ENCODE assay signal across 25 cellular contexts in the genomic region with DNA sequence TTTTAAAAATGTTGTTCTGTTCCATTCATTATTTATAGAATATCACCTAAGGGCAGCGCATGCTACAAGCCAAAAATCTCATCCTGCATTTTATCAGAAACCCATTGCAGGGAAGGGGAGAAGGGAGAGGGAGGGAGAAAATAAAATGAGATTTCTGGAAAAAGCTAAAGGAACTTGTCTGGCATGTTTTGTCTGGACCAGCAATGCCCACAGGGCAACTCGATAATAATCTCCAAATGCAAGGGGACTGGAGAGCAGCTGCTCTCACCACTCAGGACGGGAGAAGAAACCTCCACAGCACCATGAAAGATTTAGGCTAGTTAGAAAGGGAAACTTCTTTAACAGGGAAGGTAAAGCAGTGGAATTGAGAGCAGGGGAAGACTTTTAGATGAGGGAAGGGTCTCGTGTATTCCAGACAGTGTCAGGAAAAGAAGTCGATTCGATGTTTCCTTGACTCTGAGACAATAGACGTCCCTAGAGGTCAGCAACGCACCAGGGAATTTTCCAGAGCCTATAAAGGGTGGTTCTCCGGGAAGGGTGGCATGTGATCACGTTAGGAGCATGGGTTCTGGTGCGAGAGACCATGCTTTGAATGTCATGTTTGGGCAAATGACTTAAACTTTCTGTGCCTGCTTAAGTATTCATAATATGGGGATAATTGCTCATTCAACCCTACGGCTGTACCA.
DNase-seq lines count a peak whose midpoint lies in the region; ATAC-seq and TF ChIP-seq lines count a peak whose summit lies in the region.
"Had no signal": no experiment of that assay in that cellular context is flagged by ENCODE, and none has a peak within 500 bp of the region (broad histone marks: within the 10 kb centered on the region; RNA-seq: fewer than 3 reads in every experiment).

No MANE protein-coding gene starts in this region.

- peaks cover 19% of the 10 kb centered on the region for H3K79me1 ChIP-seq in trophoblast cell (ENCODE audit: low read length)

- ATAC-seq in Panc1, result no peak
- ATAC-seq in HG03139 (IDR thresholded peaks at IDR 0.05; ENCODE audit: unreplicated experiment), result no peak
- no peak for ATAC-seq in naive thymus-derived CD8-positive, alpha-beta T cell
- ATAC-seq: activated CD8-positive, alpha-beta T cell treated with anti-CD3 and anti-CD28 coated beads, Interleukin-2, amount 10 ng/mL, durations not matched to agents 7 days and 5 days; lower lobe of right lung; sciatic nerve had no signal

- no peaks in the 10 kb centered on the region for H3K4me1 Mint-ChIP-seq in MCF 10A (ENCODE audit: insufficient read depth, unreplicated experiment)
- peaks cover 0 to 3% (median 0%) of the 10 kb centered on the region in 4 donors for H3K4me1 Mint-ChIP-seq in naive thymus-derived CD8-positive, alpha-beta T cell

- H2BK120ac ChIP-seq in trophoblast cell (ENCODE audit: insufficient read depth, low read length, poor library complexity), result peak overlapping the region; percentile 88

- H4K8ac ChIP-seq in trophoblast cell (ENCODE audit: low read depth, low read length), result peak overlapping the region; percentile 11

- no peaks in the 10 kb centered on the region for H3K79me2 ChIP-seq in trophoblast cell (ENCODE audit: control insufficient read depth, insufficient read depth, low read length, poor library complexity)
- H3K79me2 ChIP-seq: hepatocyte had no signal

- H3K27ac ChIP-seq in breast epithelium (no peak overlapping the region), Panc1 (ENCODE audit: low read length) (no peak overlapping the region), trophoblast cell (ENCODE audit: low read depth, low read length) (peak overlapping the region; percentile 87)
- H3K27ac ChIP-seq: BLaER1 treated with 17β-estradiol and CSF1 and Interleukin-3, amounts not matched to agents 10 nM and 100 nM; hepatocyte; lower lobe of right lung; thyroid gland had no signal

- H2AFZ ChIP-seq in trophoblast cell (ENCODE audit: insufficient read depth, low read length, poor library complexity), result no peak overlapping the region
- H2AFZ ChIP-seq: hepatocyte had no signal

- no peak overlapping the region for H3K9ac ChIP-seq in trophoblast cell (ENCODE audit: low read length)
- H3K9ac ChIP-seq: BLaER1 treated with 17β-estradiol and CSF1 and Interleukin-3, amounts not matched to agents 10 nM and 100 nM had no signal

- CTCF ChIA-PET in MCF 10A (lab: Yijun Ruan, JAX) (interaction anchor here (0.6 kb wide), 1 partner anchor 80 kb away, joined by 3 read pairs; no protein-coding TSS in a partner anchor), Panc1 (lab: Charles Lee) (no interaction called here)

- H3K4me3 ChIP-seq in breast epithelium (no peak overlapping the region), Panc1 (ENCODE audit: low read depth in 2 of 2, low read length in 2 of 2) (no peak overlapping the region), trophoblast cell (ENCODE audit: low read depth, low read length) (no peak overlapping the region)
- H3K4me3 ChIP-seq: BLaER1 treated with 17β-estradiol and CSF1 and Interleukin-3, amounts not matched to agents 10 nM and 100 nM; hepatocyte; lower lobe of right lung; thyroid gland had no signal

- no peak overlapping the region for H3K4me3 Mint-ChIP-seq in MCF 10A (ENCODE audit: unreplicated experiment)
- H3K4me3 Mint-ChIP-seq in naive thymus-derived CD8-positive, alpha-beta T cell, result no peak overlapping the region
- H3K4me3 Mint-ChIP-seq: activated CD8-positive, alpha-beta T cell treated with anti-CD3 and anti-CD28 coated beads, Interleukin-2, amount 10 ng/mL, durations not matched to agents 7 days and 5 days; stimulated activated naive CD8-positive, alpha-beta T cell treated with anti-CD3 and anti-CD28 coated beads, Interleukin-15, Interleukin-2, amounts not matched to agents 100 ng/mL and 50 ng/mL, for 24 hours had no signal

- peaks cover 7 to 9% of the 10 kb centered on the region in 2 donors for H3K9me3 ChIP-seq in breast epithelium
- H3K9me3 ChIP-seq in Panc1 (ENCODE audit: control insufficient read depth, insufficient read depth, low read depth, low read length), result no peaks in the 10 kb centered on the region
- peaks cover 2% of the 10 kb centered on the region for H3K9me3 ChIP-seq in trophoblast cell (ENCODE audit: insufficient read depth, low read depth, low read length)
- H3K9me3 ChIP-seq: lower lobe of right lung, thyroid gland had no signal

- H2BK5ac ChIP-seq in trophoblast cell (ENCODE audit: low read depth, low read length, poor library complexity), result peak overlapping the region; percentile 69

- H3K36me3 Mint-ChIP-seq in MCF 10A (ENCODE audit: insufficient read depth, unreplicated experiment), result no peaks in the 10 kb centered on the region
- peaks cover 0 to 7% (median 2%) of the 10 kb centered on the region in 3 donors for H3K36me3 Mint-ChIP-seq in naive thymus-derived CD8-positive, alpha-beta T cell

- peak overlapping the region; percentile 81 for H4K91ac ChIP-seq in trophoblast cell (ENCODE audit: low read depth, low read length)

- H3K27me3 Mint-ChIP-seq in MCF 10A (ENCODE audit: insufficient read depth, unreplicated experiment), result peaks cover 63% of the 10 kb centered on the region
- no peaks in the 10 kb centered on the region for H3K27me3 Mint-ChIP-seq in naive thymus-derived CD8-positive, alpha-beta T cell
- H3K27me3 Mint-ChIP-seq: stimulated activated naive CD8-positive, alpha-beta T cell treated with anti-CD3 and anti-CD28 coated beads, Interleukin-15, Interleukin-2, amounts not matched to agents 100 ng/mL and 50 ng/mL, for 24 hours had no signal

- H3K36me3 ChIP-seq in breast epithelium (no peaks in the 10 kb centered on the region), Panc1 (ENCODE audit: control insufficient read depth, insufficient read depth, low read length) (no peaks in the 10 kb centered on the region), trophoblast cell (ENCODE audit: control insufficient read depth in 1 of 2, insufficient read depth in 2 of 2, low read length in 2 of 2) (no peaks in the 10 kb centered on the region)
- H3K36me3 ChIP-seq: BLaER1 treated with 17β-estradiol and CSF1 and Interleukin-3, amounts not matched to agents 10 nM and 100 nM; lower lobe of right lung; thyroid gland had no signal

- TF ChIP-seq POLR2A in breast epithelium (IDR thresholded peaks at IDR 0.05), result no peak

- no peak overlapping the region for H4K12ac ChIP-seq in trophoblast cell (ENCODE audit: low read depth, low read length)

- peaks cover 0 to 26% of the 10 kb centered on the region in 2 donors for H3K27me3 ChIP-seq in breast epithelium
- no peaks in the 10 kb centered on the region for H3K27me3 ChIP-seq in Panc1 (ENCODE audit: control insufficient read depth, insufficient read depth, low read length)
- H3K27me3 ChIP-seq in trophoblast cell (ENCODE audit: insufficient read depth, low read length), result no peaks in the 10 kb centered on the region
- H3K27me3 ChIP-seq: BLaER1 treated with 17β-estradiol and CSF1 and Interleukin-3, amounts not matched to agents 10 nM and 100 nM; hepatocyte; thyroid gland had no signal

- H3K23ac ChIP-seq in trophoblast cell (ENCODE audit: low read length), result no peak overlapping the region

- no peak overlapping the region for H2BK12ac ChIP-seq in trophoblast cell (ENCODE audit: low read length)

- H3K4ac ChIP-seq in trophoblast cell (ENCODE audit: low read depth, low read length), result no peak overlapping the region

- H3K4me1 ChIP-seq in breast epithelium (no peaks in the 10 kb centered on the region), Panc1 (ENCODE audit: control insufficient read depth, insufficient read depth, low read length) (no peaks in the 10 kb centered on the region), trophoblast cell (ENCODE audit: control insufficient read depth in 1 of 2, insufficient read depth in 2 of 2, low read length in 2 of 2) (peaks cover 0 to 3% of the 10 kb centered on the region in 2 experiments)
- H3K4me1 ChIP-seq: lower lobe of right lung, thyroid gland had no signal

- no peak for TF ChIP-seq CTCF in MCF 10A (IDR thresholded peaks at IDR 0.05; ENCODE audit: unreplicated experiment)
- TF ChIP-seq CTCF in breast epithelium (IDR thresholded peaks at IDR 0.05), result no peak
- TF ChIP-seq CTCF in Panc1 (IDR thresholded peaks at IDR 0.05), result peak; percentile 31

- H3K9me3 Mint-ChIP-seq in MCF 10A (ENCODE audit: unreplicated experiment), result peaks cover 21% of the 10 kb centered on the region
- peaks cover 0 to 42% (median 5%) of the 10 kb centered on the region in 9 donors for H3K9me3 Mint-ChIP-seq in naive thymus-derived CD8-positive, alpha-beta T cell
- H3K9me3 Mint-ChIP-seq: stimulated activated naive CD8-positive, alpha-beta T cell treated with anti-CD3 and anti-CD28 coated beads, Interleukin-15, Interleukin-2, amounts not matched to agents 100 ng/mL and 50 ng/mL, for 24 hours had no signal

- no peak overlapping the region for H2AK5ac ChIP-seq in trophoblast cell (ENCODE audit: low read length)

- no peak overlapping the region for H3K18ac ChIP-seq in trophoblast cell (ENCODE audit: low read length)

- DNase-seq in MCF 10A (ENCODE audit: unreplicated experiment) (peak; percentile 4), breast epithelium (ENCODE audit: low spot score in 2 of 2) (no peak), Panc1 (ENCODE audit: low read depth, low spot score) (no peak), cerebellar cortex (ENCODE audit: low spot score) (peak; percentile 6), trophoblast cell (peak; percentile 35 to 69), dermis blood vessel endothelial cell (no peak)
- no peak for DNase-seq in naive thymus-derived CD8-positive, alpha-beta T cell
- DNase-seq: activated CD8-positive, alpha-beta T cell treated with anti-CD3 and anti-CD28 coated beads, Interleukin-2, amount 10 ng/mL, durations not matched to agents 7 days and 5 days; activated effector memory CD4-positive, alpha-beta T cell treated with anti-CD3 and anti-CD28 coated beads, Interleukin-2, amount 50 U/mL, for 16 hours; activated T-cell treated with anti-CD3 and anti-CD28 coated beads for 4 hours; effector CD4-positive, alpha-beta T cell; EL; erythroblast; KG1; lower lobe of right lung; MV-4-11; NCI-H524 treated with DMSO at 0.1 percent for 48 hours; Right ventricle myocardium superior; stimulated activated CD4-positive, alpha-beta T cell treated with anti-CD3 and anti-CD28 coated beads, Interleukin-15, amount 100 ng/mL, for 24 hours; thyroid gland had no signal

- H3K14ac ChIP-seq in trophoblast cell (ENCODE audit: low read length), result peak overlapping the region; percentile 37

- BruUV-seq in MCF 10A (replicated peaks; lab: Mats Ljungman, UMichigan), result no TSS peak
- no TSS peak for BruUV-seq in Panc1 (replicated peaks; lab: Mats Ljungman, UMichigan)

- in situ Hi-C loops in Panc1 (cut with HindIII; ENCODE audit: low pct_unique_long_range_greater_than_20kb, low sequenced_read_pairs), result no loop called here

- POLR2A ChIA-PET in MCF 10A (lab: Yijun Ruan, JAX) (no interaction called here), Panc1 (lab: Charles Lee) (no interaction called here)
- POLR2A ChIA-PET in naive thymus-derived CD8-positive, alpha-beta T cell (lab: Charles Lee), result no interaction called here

- H3K27ac Mint-ChIP-seq in MCF 10A (ENCODE audit: low read depth, unreplicated experiment), result no peak overlapping the region
- no peak overlapping the region for H3K27ac Mint-ChIP-seq in naive thymus-derived CD8-positive, alpha-beta T cell
- H3K27ac Mint-ChIP-seq: activated CD8-positive, alpha-beta T cell treated with anti-CD3 and anti-CD28 coated beads, Interleukin-2, amount 10 ng/mL, durations not matched to agents 7 days and 5 days; stimulated activated naive CD8-positive, alpha-beta T cell treated with anti-CD3 and anti-CD28 coated beads, Interleukin-15, Interleukin-2, amounts not matched to agents 100 ng/mL and 50 ng/mL, for 24 hours had no signal

- intact Hi-C loops in MCF 10A (cut with micrococcal nuclease), result no loop called here
- intact Hi-C loops in breast epithelium (cut with DNase I; ENCODE audit: low total_unique reads), result no loop called here
- intact Hi-C loops in Panc1 (cut with micrococcal nuclease; ENCODE audit: unreplicated experiment), result no loop called here

- WGBS in trophoblast cell (ENCODE audit: extremely low coverage, insufficient coverage, insufficient read length), result no CpG with 5 or more reads among the region's 12 CpGs

- H3K4me2 ChIP-seq in trophoblast cell (ENCODE audit: low read length), result no peak overlapping the region
- H3K4me2 ChIP-seq: hepatocyte had no signal

Comparison
In these comparisons a context has a peak if more than half of its experiments do, and no peak if none do; other contexts are left out.
1. DNase-seq: peak in MCF 10A (single experiment), cerebellar cortex (single experiment) and trophoblast cell (2 of 2); none in breast epithelium (0 of 2), Panc1 (single experiment), dermis blood vessel endothelial cell (single experiment) and naive thymus-derived CD8-positive, alpha-beta T cell (0 of 10).